In the genomic region with DNA sequence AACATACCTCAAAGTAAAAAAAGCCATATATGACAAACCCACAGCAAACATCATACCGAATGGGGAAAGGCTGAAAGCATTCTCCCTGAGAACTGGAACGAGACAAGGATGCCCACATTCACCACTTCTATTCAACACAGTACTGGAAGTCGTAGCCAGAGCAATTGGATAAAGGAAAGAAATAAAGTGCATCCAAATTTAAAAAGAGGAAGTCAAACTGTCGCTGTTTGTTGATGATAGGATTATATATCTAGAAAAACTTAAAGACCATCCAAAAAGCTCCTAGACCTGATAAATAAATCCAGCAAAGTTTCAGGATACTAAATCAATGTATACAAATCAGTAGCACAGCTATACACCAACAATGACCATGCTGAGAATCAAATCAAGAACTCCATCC, we compare ENCODE assay signal across 12 cellular contexts.
"Had no signal": no experiment of that assay in that cellular context is flagged by ENCODE, and none has a peak within 500 bp of the region (broad histone marks: within the 10 kb centered on the region; RNA-seq: fewer than 3 reads in every experiment).

No MANE protein-coding gene starts in this region.

- DNase-seq: activated CD8-positive, alpha-beta memory T cell treated with anti-CD3 and anti-CD28 coated beads, Interleukin-2, amount 10 ng/mL, durations not matched to agents 7 days and 5 days; activated naive CD4-positive, alpha-beta T cell treated with Interleukin-2 at 50 U/mL for 16 hours; amniotic stem cell; brain microvascular endothelial cell; effector memory CD4-positive, alpha-beta T cell; left ventricle myocardium inferior; mesendoderm; stimulated activated CD4-positive, alpha-beta T cell treated with anti-CD3 and anti-CD28 coated beads, Interleukin-4, amount 100 ng/mL, for 1 hour; stomach had no signal

- H3K27me3 Mint-ChIP-seq: activated CD8-positive, alpha-beta memory T cell treated with anti-CD3 and anti-CD28 coated beads, Interleukin-2, amount 10 ng/mL, durations not matched to agents 7 days and 5 days had no signal

- ATAC-seq: activated CD4-positive, CD25-positive, alpha-beta regulatory T cell treated with anti-CD3 and anti-CD28 coated beads, Interleukin-2, amount 50 U/mL, for 24 hours; activated CD8-positive, alpha-beta memory T cell treated with anti-CD3 and anti-CD28 coated beads, Interleukin-2, amount 10 ng/mL, durations not matched to agents 7 days and 5 days; gastroesophageal sphincter had no signal

- H3K9me3 Mint-ChIP-seq: T-helper 1 cell treated with Interleukin-12 subunit alpha and Interleukin-12 subunit beta and Interleukin-4 antibody, amounts not matched to agents 30 μg/mL and 1 μg/mL, for 36 hours had no signal

- H3K4me3 Mint-ChIP-seq: activated CD8-positive, alpha-beta memory T cell treated with anti-CD3 and anti-CD28 coated beads, Interleukin-2, amount 10 ng/mL, durations not matched to agents 7 days and 5 days; T-helper 1 cell treated with Interleukin-12 subunit alpha and Interleukin-12 subunit beta and Interleukin-4 antibody, amounts not matched to agents 30 μg/mL and 1 μg/mL, for 36 hours had no signal

- H3K27ac Mint-ChIP-seq: activated CD8-positive, alpha-beta memory T cell treated with anti-CD3 and anti-CD28 coated beads, Interleukin-2, amount 10 ng/mL, durations not matched to agents 7 days and 5 days; T-helper 1 cell treated with Interleukin-12 subunit alpha and Interleukin-12 subunit beta and Interleukin-4 antibody, amounts not matched to agents 30 μg/mL and 1 μg/mL, for 36 hours had no signal
